9 cellular contexts compared by ENCODE assay signal in the genomic region with DNA sequence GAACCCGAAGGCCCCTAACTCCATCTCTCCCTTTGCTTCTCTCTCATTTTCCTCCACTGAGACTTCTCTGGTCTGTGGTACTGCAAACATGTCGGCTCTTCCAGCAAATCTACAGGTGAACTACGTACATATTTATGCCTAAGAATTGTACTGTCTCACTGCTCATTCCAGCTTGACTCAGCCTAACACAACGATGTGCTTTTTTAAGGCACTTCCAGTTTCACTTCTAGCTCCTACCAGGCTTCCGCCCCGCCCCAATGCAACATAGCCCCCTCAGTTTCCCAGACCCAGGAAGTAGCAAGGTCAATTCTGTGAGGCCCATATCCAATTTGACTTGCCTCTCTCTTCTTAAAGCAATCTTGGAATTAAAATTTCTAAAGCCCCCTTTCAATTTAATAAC.
DNase-seq lines count a peak whose midpoint lies in the region; ATAC-seq and TF ChIP-seq lines count a peak whose summit lies in the region.
"Had no signal": no experiment of that assay in that cellular context is flagged by ENCODE, and none has a peak within 500 bp of the region (broad histone marks: within the 10 kb centered on the region; RNA-seq: fewer than 3 reads in every experiment).

No MANE protein-coding gene starts in this region.

- H2AFZ ChIP-seq in KMS-11 (ENCODE audit: low read depth) = peak overlapping the region; percentile 43; the same call in 1 of the 2 replicates

- H3K27me3 Mint-ChIP-seq in CD14-positive monocyte (ENCODE audit: low read depth in 3 of 3) (peaks cover 0 to 3% (median 0%) of the 10 kb centered on the region in 3 donors), nephron (ENCODE audit: low read depth) (no peaks in the 10 kb centered on the region)
- no peaks in the 10 kb centered on the region for H3K27me3 Mint-ChIP-seq in activated CD8-positive, alpha-beta T cell treated with anti-CD3 and anti-CD28 coated beads for 36 hours

- ATAC-seq in GM21360 (IDR thresholded peaks at IDR 0.05; ENCODE audit: unreplicated experiment) = peak; percentile 83
- ATAC-seq in activated CD8-positive, alpha-beta T cell treated with anti-CD3 and anti-CD28 coated beads for 36 hours = peak; percentile 99
- peak; percentile 71 to 94 for ATAC-seq in upper lobe of left lung (ENCODE audit: low FRiP score in 2 of 2)

- WGBS in upper lobe of left lung, 2 donors = 4 to 5% methylated on average over 6 of the region's 6 CpGs

- H3K36me3 ChIP-seq in KMS-11 (ENCODE audit: insufficient read depth) (no peaks in the 10 kb centered on the region), upper lobe of left lung (no peaks in the 10 kb centered on the region)

- H3K9ac ChIP-seq in KMS-11 = peak overlapping the region; percentile 65

- DNase-seq in CD14-positive monocyte (ENCODE audit: low spot score) (no peak), epidermal melanocyte (ENCODE audit: insufficient read length, low spot score) (peak; percentile 56), upper lobe of left lung (peak in 1 of 2 donors; percentile 65), HK-2 (ENCODE audit: unreplicated experiment) (no peak)
- peak; percentile 84 for DNase-seq in activated CD8-positive, alpha-beta T cell treated with anti-CD3 and anti-CD28 coated beads for 36 hours

- H3K9me3 Mint-ChIP-seq in CD14-positive monocyte = no peaks in the 10 kb centered on the region
- H3K9me3 Mint-ChIP-seq in activated CD8-positive, alpha-beta T cell treated with anti-CD3 and anti-CD28 coated beads for 36 hours = no peaks in the 10 kb centered on the region
- H3K9me3 Mint-ChIP-seq in nephron = no peaks in the 10 kb centered on the region

- no peaks in the 10 kb centered on the region for H3K9me3 ChIP-seq in upper lobe of left lung

- no peaks in the 10 kb centered on the region for H3K27me3 ChIP-seq in KMS-11 (ENCODE audit: insufficient read depth, low read depth)
- H3K27me3 ChIP-seq in upper lobe of left lung = no peaks in the 10 kb centered on the region

- POLR2A ChIA-PET in activated CD8-positive, alpha-beta T cell treated with anti-CD3 and anti-CD28 coated beads for 36 hours (lab: Charles Lee) = interaction anchor here (1.1 to 7.0 kb wide), 3 partner anchors 10 to 16 kb away, joined by 3 to 36 read pairs (median 5); no protein-coding TSS in a partner anchor

- H3K4me1 ChIP-seq in KMS-11 (ENCODE audit: low read depth, poor library complexity, severe bottlenecking) = peaks cover 21% of the 10 kb centered on the region
- peaks cover 16 to 25% (median 21%) of the 10 kb centered on the region in 4 donors for H3K4me1 ChIP-seq in upper lobe of left lung

- TF ChIP-seq POLR2A in upper lobe of left lung (IDR thresholded peaks at IDR 0.05) = peak in 1 of 4 donors; percentile 10

- CTCF ChIA-PET in activated CD8-positive, alpha-beta T cell treated with anti-CD3 and anti-CD28 coated beads for 36 hours (lab: Charles Lee) = interaction anchor here (0.7 to 3.1 kb wide), 6 partner anchors 12 to 85 kb away, joined by 3 to 13 read pairs (median 4); no protein-coding TSS in a partner anchor

- no peak for TF ChIP-seq EP300 in upper lobe of left lung (IDR thresholded peaks at IDR 0.05)

- H3K27ac Mint-ChIP-seq in CD14-positive monocyte (peak overlapping the region; percentile 73 to 94 (median 88)), nephron (peak overlapping the region; percentile 46 to 80 (median 60))
- H3K27ac Mint-ChIP-seq in activated CD8-positive, alpha-beta T cell treated with anti-CD3 and anti-CD28 coated beads for 36 hours = peak overlapping the region; percentile 91

- peak overlapping the region; percentile 67 for H3K27ac ChIP-seq in KMS-11
- H3K27ac ChIP-seq in upper lobe of left lung = peak overlapping the region; percentile 80 to 89 (median 86)
- H3K27ac ChIP-seq: HL-60 had no signal

- H3K36me3 Mint-ChIP-seq in CD14-positive monocyte (peaks cover 0 to 7% of the 10 kb centered on the region in 2 donors), nephron (ENCODE audit: low read depth) (peaks cover 11% of the 10 kb centered on the region)
- H3K36me3 Mint-ChIP-seq in activated CD8-positive, alpha-beta T cell treated with anti-CD3 and anti-CD28 coated beads for 36 hours (ENCODE audit: low read depth) = peaks cover 9% of the 10 kb centered on the region

- peak overlapping the region; percentile 87 for H3K4me2 ChIP-seq in KMS-11

- no peaks in the 10 kb centered on the region for H4K20me1 ChIP-seq in KMS-11 (ENCODE audit: insufficient read depth)

- H3K4me3 ChIP-seq in KMS-11 (IDR thresholded peaks at IDR 0.05; ENCODE audit: insufficient read depth, low read depth, low read length) (no peak overlapping the region), upper lobe of left lung (peak overlapping the region in 3 of 4 donors; percentile 23 to 43 (median 40))

- TF ChIP-seq CTCF in CD14-positive monocyte (IDR thresholded peaks at IDR 0.05) (no peak), KMS-11 (conservative IDR thresholded peaks at IDR 0.05; ENCODE audit: low read depth, low read length) (no peak), nephron (IDR thresholded peaks at IDR 0.05; ENCODE audit: unreplicated experiment in 3 of 3) (no peak), upper lobe of left lung (IDR thresholded peaks at IDR 0.05) (no peak)
- no peak for TF ChIP-seq CTCF in activated CD8-positive, alpha-beta T cell treated with anti-CD3 and anti-CD28 coated beads for 36 hours (IDR thresholded peaks at IDR 0.05)

- no peaks in the 10 kb centered on the region; the same call in 1 of the 2 replicates for H3K79me2 ChIP-seq in KMS-11 (ENCODE audit: insufficient read depth, low read depth)

- H3K4me1 Mint-ChIP-seq in CD14-positive monocyte = peaks cover 25% of the 10 kb centered on the region
- H3K4me1 Mint-ChIP-seq in activated CD8-positive, alpha-beta T cell treated with anti-CD3 and anti-CD28 coated beads for 36 hours (ENCODE audit: low read depth) = peaks cover 39% of the 10 kb centered on the region
- peaks cover 18% of the 10 kb centered on the region for H3K4me1 Mint-ChIP-seq in nephron

- intact Hi-C loops in CD14-positive monocyte (cut with micrococcal nuclease) = no loop called here
- intact Hi-C loops in activated CD8-positive, alpha-beta T cell treated with anti-CD3 and anti-CD28 coated beads for 36 hours (cut with micrococcal nuclease) = no loop called here

- H3K4me3 Mint-ChIP-seq in CD14-positive monocyte (peak overlapping the region; percentile 70 to 93), nephron (peak overlapping the region in 1 of 3 experiments; percentile 40)
- peak overlapping the region; percentile 71 for H3K4me3 Mint-ChIP-seq in activated CD8-positive, alpha-beta T cell treated with anti-CD3 and anti-CD28 coated beads for 36 hours

Comparison
In these comparisons a context has a peak if more than half of its experiments do, and no peak if none do; other contexts are left out.
1. DNase-seq: peak in activated CD8-positive, alpha-beta T cell treated with anti-CD3 and anti-CD28 coated beads for 36 hours (single experiment) and epidermal melanocyte (single experiment); none in CD14-positive monocyte (single experiment) and HK-2 (single experiment).
2. Peak in every context shown above with its lines, with median percentiles within 50 percentile points of each other: H3K27ac Mint-ChIP-seq and ATAC-seq.